8 cellular contexts compared by ENCODE assay signal in genomic region chr10:88023676-88024075, GRCh38.
"Had no signal": no experiment of that assay in that cellular context is flagged by ENCODE, and none has a peak within 500 bp of the region (broad histone marks: within the 10 kb centered on the region; RNA-seq: fewer than 3 reads in every experiment).

No MANE protein-coding gene starts in this region.

- ATAC-seq: K562 had no signal

- H3K4me1 ChIP-seq: HAP-1 had no signal

- DNase-seq: GM23248, GOT3, H7, IMR-90, KG1 had no signal

- H3K4me3 ChIP-seq: GM23248, HAP-1, K562 had no signal

- H3K9me3 ChIP-seq: HAP-1 had no signal

- H3K36me3 ChIP-seq: HAP-1 had no signal

- FAIRE-seq: HTR-8/SVneo, K562 had no signal

- H3K27ac ChIP-seq: GM23248 had no signal
